29 cellular contexts compared by ENCODE assay signal in the genomic region with DNA sequence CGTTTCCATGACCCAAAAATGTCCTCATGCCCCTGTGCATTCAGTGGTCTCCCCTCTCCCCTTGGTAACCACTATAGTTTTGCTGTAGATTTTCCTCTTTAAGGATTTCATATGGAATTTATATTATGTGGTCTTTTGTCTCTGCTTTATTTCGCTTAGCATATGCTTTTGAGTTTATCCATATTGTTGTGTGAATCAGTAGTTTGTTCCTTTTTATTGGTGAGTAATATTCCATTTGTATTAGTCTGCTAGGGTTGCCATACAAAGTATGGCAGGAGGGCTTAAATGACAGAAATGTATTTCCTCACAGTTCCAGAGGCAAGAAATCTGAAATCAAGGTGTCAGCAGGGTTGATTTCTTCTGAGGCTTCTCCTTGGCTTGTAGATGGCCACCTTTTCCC.
"Had no signal": no experiment of that assay in that cellular context is flagged by ENCODE, and none has a peak within 500 bp of the region (broad histone marks: within the 10 kb centered on the region; RNA-seq: fewer than 3 reads in every experiment).

No MANE protein-coding gene starts in this region.

- H3K27me3 ChIP-seq: cardiac muscle cell, SJCRH30 had no signal

- H3K4me2 ChIP-seq: KMS-11 had no signal

- H3K9me3 ChIP-seq: SJCRH30 had no signal

- ATAC-seq: activated CD8-positive, alpha-beta T cell treated with anti-CD3 and anti-CD28 coated beads for 36 hours; activated T-cell treated with anti-CD3 and anti-CD28 coated beads, Interleukin-2, amount 50 U/mL, for 72 hours; activated T-helper 17 cell treated with anti-CD3 and anti-CD28 coated beads, Interleukin-2, amount 50 U/mL, for 72 hours had no signal

- H3K27ac ChIP-seq: cardiac muscle cell, KMS-11, SJCRH30, SK-N-MC, WERI-Rb-1 had no signal

- H3K9me3 Mint-ChIP-seq: activated CD4-positive, alpha-beta T cell treated with anti-CD3 and anti-CD28 coated beads, Interleukin-2, amount 10 ng/mL, durations not matched to agents 24 days and 14 days; activated CD8-positive, alpha-beta T cell treated with anti-CD3 and anti-CD28 coated beads for 36 hours; activated naive CD8-positive, alpha-beta T cell treated with anti-CD3 and anti-CD28 coated beads for 36 hours; activated T-cell treated with anti-CD3 and anti-CD28 coated beads, Interleukin-2, amount 50 U/mL, for 72 hours; activated T-helper 17 cell treated with anti-CD3 and anti-CD28 coated beads, Interleukin-2, amount 50 U/mL, for 72 hours; central memory CD8-positive, alpha-beta T cell had no signal

- H3K27me3 Mint-ChIP-seq: activated CD4-positive, alpha-beta T cell treated with anti-CD3 and anti-CD28 coated beads, Interleukin-2, amount 10 ng/mL, durations not matched to agents 24 days and 14 days; activated CD8-positive, alpha-beta T cell treated with anti-CD3 and anti-CD28 coated beads for 36 hours; activated naive CD8-positive, alpha-beta T cell treated with anti-CD3 and anti-CD28 coated beads for 36 hours; activated T-helper 17 cell treated with anti-CD3 and anti-CD28 coated beads, Interleukin-2, amount 50 U/mL, for 72 hours; central memory CD8-positive, alpha-beta T cell had no signal

- H3K27ac Mint-ChIP-seq: activated CD4-positive, alpha-beta T cell treated with anti-CD3 and anti-CD28 coated beads, Interleukin-2, amount 10 ng/mL, durations not matched to agents 24 days and 14 days; activated CD8-positive, alpha-beta T cell treated with anti-CD3 and anti-CD28 coated beads for 36 hours; activated naive CD8-positive, alpha-beta T cell treated with anti-CD3 and anti-CD28 coated beads for 36 hours; activated T-cell treated with anti-CD3 and anti-CD28 coated beads, Interleukin-2, amount 50 U/mL, for 72 hours; activated T-helper 17 cell treated with anti-CD3 and anti-CD28 coated beads, Interleukin-2, amount 50 U/mL, for 72 hours had no signal

- DNase-seq: activated CD4-positive, alpha-beta T cell treated with anti-CD3 and anti-CD28 coated beads, Interleukin-2, amount 10 ng/mL, durations not matched to agents 24 days and 14 days; activated CD4-positive, alpha-beta T cell treated with anti-CD3 and anti-CD28 coated beads, Interleukin-2, amount 50 U/mL, for 4 hours; activated CD8-positive, alpha-beta T cell treated with anti-CD3 and anti-CD28 coated beads for 36 hours; activated naive CD4-positive, alpha-beta T cell; activated naive CD4-positive, alpha-beta T cell treated with anti-CD3 and anti-CD28 coated beads, Interleukin-2, amount 50 U/mL, for 16 hours; activated naive CD8-positive, alpha-beta T cell treated with anti-CD3 and anti-CD28 coated beads for 36 hours; activated T-cell treated with anti-CD3 and anti-CD28 coated beads, Interleukin-2, amount 50 U/mL, for 1 hour; activated T-cell treated with anti-CD3 and anti-CD28 coated beads, Interleukin-2, amount 50 U/mL, for 72 hours; amniotic stem cell; NCI-H1105; NCI-H1417 treated with DMSO at 0.1 percent for 48 hours; NCI-H1694; NCI-H1930; NCI-H2081 treated with DMSO at 0.1 percent for 48 hours; NCI-H226; NCI-H510A; NCI-H526; NCI-H748 treated with DMSO at 0.1 percent for 48 hours; NK-92 treated with Interleukin-12 subunit alpha and Interleukin-12 subunit beta, amount 100 ng/mL, for 24 hours; OCI-M1; SHP77; SJCRH30; T1000; WERI-Rb-1 had no signal

- H3K4me3 Mint-ChIP-seq: activated CD4-positive, alpha-beta T cell treated with anti-CD3 and anti-CD28 coated beads, Interleukin-2, amount 10 ng/mL, durations not matched to agents 24 days and 14 days; activated CD8-positive, alpha-beta T cell treated with anti-CD3 and anti-CD28 coated beads for 36 hours; activated naive CD8-positive, alpha-beta T cell treated with anti-CD3 and anti-CD28 coated beads for 36 hours; activated T-cell treated with anti-CD3 and anti-CD28 coated beads, Interleukin-2, amount 50 U/mL, for 72 hours; activated T-helper 17 cell treated with anti-CD3 and anti-CD28 coated beads, Interleukin-2, amount 50 U/mL, for 72 hours had no signal

- H3K36me3 ChIP-seq: cardiac muscle cell had no signal

- H3K9ac ChIP-seq: KMS-11 had no signal

- H3K4me3 ChIP-seq: cardiac muscle cell, SJCRH30, SK-N-MC had no signal
